14 cellular contexts compared by ENCODE assay signal in genomic region chr18:47893047-47893446, GRCh38. TPM values are rescaled to one million over a fixed set of nuclear protein-coding genes. Genes with fewer than 3 reads are reported as not detected.
A peak's percentile ranks its signal among the peaks of the same experiment; 100 is the strongest.
DNase-seq lines count a peak whose midpoint lies in the region; ATAC-seq, FAIRE-seq and TF ChIP-seq lines count a peak whose summit lies in the region.
"Had no signal": no experiment of that assay in that cellular context is flagged by ENCODE, and none has a peak within 500 bp of the region (broad histone marks: within the 10 kb centered on the region; RNA-seq: fewer than 3 reads in every experiment).

No MANE protein-coding gene starts in this region.

- H3K27ac ChIP-seq in HCT116 (ENCODE audit: low read depth, low read length) (no peak overlapping the region), SK-N-MC (peak overlapping the region; percentile 48; the same call in 1 of the 2 replicates), osteoblast (ENCODE audit: low read depth, low read length) (no peak overlapping the region)
- H3K27ac ChIP-seq: C4-2B had no signal

- no peaks in the 10 kb centered on the region for H3K9me2 ChIP-seq in HCT116 (ENCODE audit: insufficient read depth)

- H3K4me2 ChIP-seq in HCT116 (ENCODE audit: low read length) (peak overlapping the region; percentile 42; the same call in 1 of the 2 replicates), osteoblast (ENCODE audit: insufficient read depth, low read length) (no peak overlapping the region)

- H3K27me3 Mint-ChIP-seq in MCF 10A (ENCODE audit: insufficient read depth, unreplicated experiment) = no peaks in the 10 kb centered on the region
- H3K27me3 Mint-ChIP-seq in activated CD8-positive, alpha-beta T cell treated with anti-CD3 and anti-CD28 coated beads for 36 hours = no peaks in the 10 kb centered on the region
- H3K27me3 Mint-ChIP-seq: IgD-negative memory B cell, T-helper 17 cell had no signal

- H3K36me3 ChIP-seq in HCT116 (ENCODE audit: control insufficient read depth in 1 of 2, insufficient read depth in 2 of 2, low read length in 2 of 2) (peaks cover 0 to 6% of the 10 kb centered on the region in 2 experiments; a peak in 1 of 4 replicates), SK-N-MC (ENCODE audit: insufficient read depth, low read length) (peaks cover 10% of the 10 kb centered on the region), osteoblast (ENCODE audit: insufficient read depth, low read length) (no peaks in the 10 kb centered on the region)

- BruUV-seq in HCT116 (replicated peaks; lab: Mats Ljungman, UMichigan) (no TSS peak), MCF 10A (replicated peaks; lab: Mats Ljungman, UMichigan) (no TSS peak)

- ATAC-seq in HCT116 = no peak
- ATAC-seq in activated CD8-positive, alpha-beta T cell treated with anti-CD3 and anti-CD28 coated beads for 36 hours = no peak
- ATAC-seq in GM21381 (IDR thresholded peaks at IDR 0.05; ENCODE audit: unreplicated experiment) = no peak
- ATAC-seq: T-helper 17 cell had no signal

- H3K9ac ChIP-seq in HCT116 (ENCODE audit: low read length) (no peak overlapping the region), SK-N-MC (ENCODE audit: insufficient read length) (no peak overlapping the region)

- POLR2A ChIA-PET in HCT116 (lab: Charles Lee) (no interaction called here), MCF 10A (lab: Yijun Ruan, JAX) (interaction anchor here (0.9 to 2.0 kb wide), 6 partner anchors 9 to 38 kb away, joined by 3 to 7 read pairs (median 6); no protein-coding TSS in a partner anchor)
- POLR2A ChIA-PET in activated CD8-positive, alpha-beta T cell treated with anti-CD3 and anti-CD28 coated beads for 36 hours (lab: Charles Lee) = interaction anchor here (0.6 to 1.4 kb wide), 2 partner anchors 17 to 28 kb away, joined by 3 to 4 read pairs; no protein-coding TSS in a partner anchor

- TF ChIP-seq CTCF in D721Med (IDR thresholded peaks at IDR 0.05; ENCODE audit: insufficient read depth, missing control alignments) (no peak), HCT116 (IDR thresholded peaks at IDR 0.05 in 2 of 3, conservative IDR thresholded peaks at IDR 0.05 in 1 of 3; ENCODE audit: borderline replicate concordance in 1 of 3, insufficient read depth in 1 of 3, low read depth in 2 of 3, low read length in 2 of 3) (no peak), osteoblast (IDR thresholded peaks at IDR 0.05; ENCODE audit: extremely low read depth, low read depth, low read length) (no peak), MCF 10A (IDR thresholded peaks at IDR 0.05; ENCODE audit: unreplicated experiment) (no peak)
- no peak for TF ChIP-seq CTCF in activated CD8-positive, alpha-beta T cell treated with anti-CD3 and anti-CD28 coated beads for 36 hours (IDR thresholded peaks at IDR 0.05)

- no peaks in the 10 kb centered on the region for H3K9me3 Mint-ChIP-seq in MCF 10A (ENCODE audit: unreplicated experiment)
- H3K9me3 Mint-ChIP-seq in activated CD8-positive, alpha-beta T cell treated with anti-CD3 and anti-CD28 coated beads for 36 hours = no peaks in the 10 kb centered on the region
- H3K9me3 Mint-ChIP-seq: IgD-negative memory B cell had no signal

- intact Hi-C loops in HCT116 (cut with micrococcal nuclease) (no loop called here), MCF 10A (cut with micrococcal nuclease) (no loop called here)
- intact Hi-C loops in activated CD8-positive, alpha-beta T cell treated with anti-CD3 and anti-CD28 coated beads for 36 hours (cut with micrococcal nuclease) = no loop called here

- no peak overlapping the region for H3K4me3 Mint-ChIP-seq in MCF 10A (ENCODE audit: unreplicated experiment)
- no peak overlapping the region for H3K4me3 Mint-ChIP-seq in activated CD8-positive, alpha-beta T cell treated with anti-CD3 and anti-CD28 coated beads for 36 hours
- H3K4me3 Mint-ChIP-seq: IgD-negative memory B cell had no signal

- H3K4me1 ChIP-seq in HCT116 (ENCODE audit: control insufficient read depth in 1 of 2, insufficient read depth in 2 of 2, low read length in 2 of 2) (peaks cover 15 to 30% of the 10 kb centered on the region in 2 experiments), osteoblast (ENCODE audit: insufficient read depth, low read length) (peaks cover 7% of the 10 kb centered on the region)

- CTCF ChIA-PET in HCT116 (lab: Charles Lee) (interaction anchor here (0.5 kb wide), 1 partner anchor 27 kb away, joined by 3 read pairs; no protein-coding TSS in a partner anchor), MCF 10A (lab: Yijun Ruan, JAX) (interaction anchor here (0.6 to 1.8 kb wide), 3 partner anchors 11 to 531 kb away, joined by 3 to 6 read pairs (median 4); no protein-coding TSS in a partner anchor)
- CTCF ChIA-PET in activated CD8-positive, alpha-beta T cell treated with anti-CD3 and anti-CD28 coated beads for 36 hours (lab: Charles Lee) = interaction anchor here (1.3 to 1.5 kb wide), 2 partner anchors 9 to 39 kb away, joined by 3 to 8 read pairs; no protein-coding TSS in a partner anchor

- no peak overlapping the region for H3K27ac Mint-ChIP-seq in MCF 10A (ENCODE audit: low read depth, unreplicated experiment)
- H3K27ac Mint-ChIP-seq in activated CD8-positive, alpha-beta T cell treated with anti-CD3 and anti-CD28 coated beads for 36 hours = no peak overlapping the region
- H3K27ac Mint-ChIP-seq: IgD-negative memory B cell, T-helper 17 cell had no signal

- no peaks in the 10 kb centered on the region for H3K27me3 ChIP-seq in HCT116 (ENCODE audit: insufficient read depth, low read length)
- H3K27me3 ChIP-seq in osteoblast (ENCODE audit: insufficient read depth, low read length) = no peaks in the 10 kb centered on the region

- H3K9me3 ChIP-seq in HCT116 (ENCODE audit: control insufficient read depth in 1 of 2, insufficient read depth in 1 of 2, low read depth in 1 of 2, low read length in 2 of 2) = no peaks in the 10 kb centered on the region
- no peaks in the 10 kb centered on the region for H3K9me3 ChIP-seq in SK-N-MC (ENCODE audit: low read depth, low read length)
- H3K9me3 ChIP-seq in osteoblast (ENCODE audit: low read depth, low read length) = no peaks in the 10 kb centered on the region

- no peak for TF ChIP-seq POLR2A in HCT116 (IDR thresholded peaks at IDR 0.05; ENCODE audit: borderline replicate concordance, extremely low read depth, insufficient read depth, insufficient read length)

- no peak for TF ChIP-seq RAD21 in HCT116 (IDR thresholded peaks at IDR 0.05; ENCODE audit: low read depth)

- FAIRE-seq in D721Med (lab: Jason Lieb, UNC) = peak; percentile 51

- H4K20me1 ChIP-seq in HCT116 (ENCODE audit: insufficient read depth) = 0 out of 2 replicates have a peak, but pooled peaks cover 6% of the 10 kb centered on the region
- peaks cover 13% of the 10 kb centered on the region for H4K20me1 ChIP-seq in osteoblast (ENCODE audit: insufficient read depth, low read length)

- H3K4me1 Mint-ChIP-seq in MCF 10A (ENCODE audit: insufficient read depth, unreplicated experiment) = peaks cover 11% of the 10 kb centered on the region
- peaks cover 61% of the 10 kb centered on the region for H3K4me1 Mint-ChIP-seq in activated CD8-positive, alpha-beta T cell treated with anti-CD3 and anti-CD28 coated beads for 36 hours (ENCODE audit: low read depth)

- no peak overlapping the region for H3K4me3 ChIP-seq in HCT116 (replicated peaks in 1 of 2; ENCODE audit: low read depth in 1 of 2, low read length in 2 of 2)
- H3K4me3 ChIP-seq in SK-N-MC = peak overlapping the region; percentile 28; the same call in 1 of the 2 replicates
- H3K4me3 ChIP-seq in osteoblast (ENCODE audit: insufficient read depth, low read length) = no peak overlapping the region

- no peak overlapping the region for H2AFZ ChIP-seq in HCT116 (ENCODE audit: low read depth, low read length, poor library complexity, severe bottlenecking)
- H2AFZ ChIP-seq in osteoblast (ENCODE audit: low read length) = no peak overlapping the region

- H3K79me2 ChIP-seq in HCT116 (ENCODE audit: insufficient read depth, low read length) (peaks cover 68% of the 10 kb centered on the region), osteoblast (ENCODE audit: insufficient read depth, low read length) (peaks cover 52% of the 10 kb centered on the region)

- RAD21 ChIA-PET in HCT116 (lab: Charles Lee; ENCODE audit: low non-redundant PET in 1 of 2, low total read pairs in 2 of 2, uncharacterized antibody in 2 of 2, unreplicated experiment in 2 of 2) = no interaction called here

- H3K36me3 Mint-ChIP-seq in MCF 10A (ENCODE audit: insufficient read depth, unreplicated experiment) = peaks cover 23% of the 10 kb centered on the region
- H3K36me3 Mint-ChIP-seq in activated CD8-positive, alpha-beta T cell treated with anti-CD3 and anti-CD28 coated beads for 36 hours (ENCODE audit: low read depth) = peaks cover 57% of the 10 kb centered on the region

- DNase-seq in D721Med (ENCODE audit: insufficient read length, low spot score) (no peak), HCT116 (ENCODE audit: low read depth, low spot score) (no peak), SK-N-MC (ENCODE audit: low read depth, low spot score) (no peak), osteoblast (ENCODE audit: insufficient read length, low spot score, missing footprints) (peak; percentile 6), MCF 10A (ENCODE audit: unreplicated experiment) (no peak)
- DNase-seq in activated CD8-positive, alpha-beta T cell treated with anti-CD3 and anti-CD28 coated beads for 36 hours = no peak
- DNase-seq: DMS79 treated with DMSO at 0.1 percent for 48 hours, NCI-H1436 treated with DMSO at 0.1 percent for 48 hours, NCI-H2081, NCI-H526, T-helper 17 cell had no signal

TF ChIP-seq in HCT116, 20 proteins besides CTCF, POLR2A, EP300 and RAD21:
- TF ChIP-seq MAX (IDR thresholded peaks at IDR 0.05) (no peak), ATF3 (IDR thresholded peaks at IDR 0.05) (no peak), EZH2 (IDR thresholded peaks at IDR 0.05) (no peak)

RNA-seq across cellular contexts. Expression of gene SMAD2, which starts 37.4 kb away (rescaled TPM):
- total RNA-seq in HCT116 (2021; ENCODE audit: unreplicated experiment) (130 TPM), osteoblast (43.9 and 44.9 TPM in 2 replicates), MCF 10A (2022) (148 and 167 TPM in 2 replicates)
- 61.4 and 72.8 TPM in 2 replicates for polyA plus RNA-seq in HCT116 (2012)
- total RNA-seq in activated CD8-positive, alpha-beta T cell treated with anti-CD3 and anti-CD28 coated beads for 36 hours = 100 to 1,000 TPM; 141 to 142 TPM
